Comparison of ENCODE assay signal across 8 cellular contexts in genomic region chr1:51990478-51990965, GRCh38. TPM values are rescaled to one million over a fixed set of nuclear protein-coding genes. Genes with fewer than 3 reads are reported as not detected.
DNase-seq lines count a peak whose midpoint lies in the region; ATAC-seq and TF ChIP-seq lines count a peak whose summit lies in the region.

A gene with protein sequence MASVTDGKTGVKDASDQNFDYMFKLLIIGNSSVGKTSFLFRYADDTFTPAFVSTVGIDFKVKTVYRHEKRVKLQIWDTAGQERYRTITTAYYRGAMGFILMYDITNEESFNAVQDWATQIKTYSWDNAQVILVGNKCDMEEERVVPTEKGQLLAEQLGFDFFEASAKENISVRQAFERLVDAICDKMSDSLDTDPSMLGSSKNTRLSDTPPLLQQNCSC (minus strand): TSS chr1:51990700. CDS start chr1:51977117, 13,583 bp downstream.

- intact Hi-C loops in activated naive CD4-positive, alpha-beta T cell treated with anti-CD3 and anti-CD28 coated beads for 36 hours (cut with micrococcal nuclease): no loop called here
- intact Hi-C loops in heart left ventricle (cut with DNase I): loop anchor here in 1 of 10 donors (5.0 kb wide), 1 partner anchor 78 kb away; no protein-coding TSS in a partner anchor

- no peaks in the 10 kb centered on the region for H3K9me3 Mint-ChIP-seq in activated naive CD4-positive, alpha-beta T cell treated with anti-CD3 and anti-CD28 coated beads for 36 hours

- peak within 1 kb of the TSS; percentile 36 for H3K4me3 ChIP-seq in BE2C (ENCODE audit: low read depth, low read length)
- H3K4me3 ChIP-seq in SJCRH30: peak within 1 kb of the TSS; percentile 62
- peak within 1 kb of the TSS in 11 of 12 donors; percentile 19 to 56 (median 40) for H3K4me3 ChIP-seq in heart left ventricle

- H3K9me3 ChIP-seq in BE2C (no peaks in the 10 kb centered on the region), SJCRH30 (replicated peaks) (no peaks in the 10 kb centered on the region), heart left ventricle (no peaks in the 10 kb centered on the region)

- H3K27ac Mint-ChIP-seq in activated naive CD4-positive, alpha-beta T cell treated with anti-CD3 and anti-CD28 coated beads for 36 hours: no peak within 1 kb of the TSS

- WGBS in heart left ventricle, 4 donors: 0 to 1% (median 1%) methylated on average over 3 to 46 of the region's 46 CpGs

- H3K27me3 Mint-ChIP-seq in activated naive CD4-positive, alpha-beta T cell treated with anti-CD3 and anti-CD28 coated beads for 36 hours (ENCODE audit: low read depth): peaks cover 22% of the 10 kb centered on the region

- peak within 1 kb of the TSS; percentile 71 for H3K4me3 Mint-ChIP-seq in activated naive CD4-positive, alpha-beta T cell treated with anti-CD3 and anti-CD28 coated beads for 36 hours

- H3K27me3 ChIP-seq in BE2C: no peaks in the 10 kb centered on the region
- H3K27me3 ChIP-seq in SJCRH30: no peaks in the 10 kb centered on the region
- H3K27me3 ChIP-seq in heart left ventricle: peaks cover 16 to 60% (median 36%) of the 10 kb centered on the region in 9 donors

- TF ChIP-seq POLR2A in heart left ventricle (IDR thresholded peaks at IDR 0.05): no peak

- TF ChIP-seq CTCF in BE2C (IDR thresholded peaks at IDR 0.05; ENCODE audit: low read depth, low read length) (no peak), heart left ventricle (IDR thresholded peaks at IDR 0.05) (no peak)

- H3K27ac ChIP-seq in SJCRH30: no peak within 1 kb of the TSS
- H3K27ac ChIP-seq in heart left ventricle: no peak within 1 kb of the TSS

- no peaks in the 10 kb centered on the region for H3K36me3 Mint-ChIP-seq in activated naive CD4-positive, alpha-beta T cell treated with anti-CD3 and anti-CD28 coated beads for 36 hours (ENCODE audit: low read depth)

- ATAC-seq in GM19452 (IDR thresholded peaks at IDR 0.05; ENCODE audit: unreplicated experiment) (peak; percentile 78), heart left ventricle (peak in 3 of 4 donors; percentile 60 to 85 (median 74))

- H3K4me1 ChIP-seq in BE2C (peaks cover 3% of the 10 kb centered on the region; the same call in 1 of the 2 replicates), SJCRH30 (no peaks in the 10 kb centered on the region), heart left ventricle (peaks cover 0 to 10% (median 0%) of the 10 kb centered on the region in 12 donors)

- CTCF ChIA-PET in activated naive CD4-positive, alpha-beta T cell treated with anti-CD3 and anti-CD28 coated beads for 36 hours (lab: Charles Lee): interaction anchor here (0.6 to 1.2 kb wide), 2 partner anchors 73 to 93 kb away, joined by 3 read pairs; no protein-coding TSS in a partner anchor

- DNase-seq in BE2C (peak; percentile 72), HuH-7.5 (ENCODE audit: low spot score) (peak; percentile 69), SJCRH30 (peak; percentile 57 to 66), heart left ventricle (peak in 4 of 5 donors; percentile 11 to 73 (median 25)), retina (peak; percentile 81), GDM1 (lab: John Stamatoyannopoulos, UW) (no peak)
- peak; percentile 86 for DNase-seq in activated naive CD4-positive, alpha-beta T cell treated with anti-CD3 and anti-CD28 coated beads for 36 hours

- H3K4me1 Mint-ChIP-seq in activated naive CD4-positive, alpha-beta T cell treated with anti-CD3 and anti-CD28 coated beads for 36 hours (ENCODE audit: low read depth): peaks cover 9% of the 10 kb centered on the region

- H3K36me3 ChIP-seq in BE2C (no peaks in the 10 kb centered on the region), SJCRH30 (no peaks in the 10 kb centered on the region), heart left ventricle (no peaks in the 10 kb centered on the region)

RNA-seq across cellular contexts. Expression of the gene that starts here (rescaled TPM):
- 0.06 TPM for polyA plus RNA-seq in BE2C (2012; ENCODE audit: insufficient read depth, insufficient read length, low read depth)
- 0.61 and 0.67 TPM in 2 replicates for total RNA-seq in SJCRH30 (2014; rRNA removed; shearing (Covaris generic))
- total RNA-seq in activated naive CD4-positive, alpha-beta T cell treated with anti-CD3 and anti-CD28 coated beads for 36 hours: under 1 TPM; 0.10 to 0.12 TPM
- under 1 TPM in 2 of 9 donors, not detected in 7; 0.02 to 0.11 TPM for total RNA-seq in heart left ventricle
- polyA plus RNA-seq in heart left ventricle: under 1 TPM in 1 of 2 donors, not detected in 1; 0.14 TPM

Comparison
In these comparisons a context has a peak if more than half of its experiments do, and no peak if none do; other contexts are left out.
1. Peak in DNase-seq and H3K4me3 ChIP-seq in SJCRH30; RNA of the gene not detected or under 1 TPM.
2. Peak in DNase-seq in activated naive CD4-positive, alpha-beta T cell treated with anti-CD3 and anti-CD28 coated beads for 36 hours; RNA of the gene not detected or under 1 TPM.
3. Peak in DNase-seq, ATAC-seq and H3K4me3 ChIP-seq in heart left ventricle; RNA of the gene not detected or under 1 TPM.